In the genomic region with DNA sequence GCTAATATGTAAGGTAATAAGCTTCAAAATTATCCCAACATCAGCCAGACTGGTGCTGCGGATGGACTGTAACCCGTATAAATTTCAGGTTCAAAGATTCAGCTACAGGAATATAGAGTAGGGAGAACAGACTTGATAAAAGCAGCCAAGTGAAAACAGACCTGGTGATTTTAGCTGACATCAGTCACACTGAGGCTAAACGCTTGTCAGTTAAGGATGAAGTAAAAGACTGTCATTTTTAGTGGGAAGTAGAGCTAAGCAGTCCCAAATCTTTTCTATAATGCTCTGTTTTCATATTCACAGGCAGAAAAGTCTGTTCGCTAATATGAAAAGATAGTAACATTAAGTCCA, we compare ENCODE assay signal across 11 cellular contexts. TPM values are rescaled to one million over a fixed set of nuclear protein-coding genes. Genes with fewer than 3 reads are reported as not detected.
DNase-seq lines count a peak whose midpoint lies in the region; ATAC-seq and TF ChIP-seq lines count a peak whose summit lies in the region.
"Had no signal": no experiment of that assay in that cellular context is flagged by ENCODE, and none has a peak within 500 bp of the region (broad histone marks: within the 10 kb centered on the region; RNA-seq: fewer than 3 reads in every experiment).

No MANE protein-coding gene starts in this region.

- H3K27me3 ChIP-seq in BE2C (no peaks in the 10 kb centered on the region), adipocyte (replicated peaks; ENCODE audit: control insufficient read depth, insufficient read depth, low read length) (no peaks in the 10 kb centered on the region), right atrium auricular region (no peaks in the 10 kb centered on the region), prostate gland (replicated peaks; ENCODE audit: insufficient read depth) (no peaks in the 10 kb centered on the region)
- H3K27me3 ChIP-seq: BLaER1 had no signal

- H3K36me3 ChIP-seq in BE2C, result no peaks in the 10 kb centered on the region
- H3K36me3 ChIP-seq in adipocyte (ENCODE audit: control insufficient read depth, insufficient read depth, low read length, severe bottlenecking), result no peaks in the 10 kb centered on the region
- H3K36me3 ChIP-seq in right atrium auricular region, result no peaks in the 10 kb centered on the region
- no peaks in the 10 kb centered on the region for H3K36me3 ChIP-seq in prostate gland
- H3K36me3 ChIP-seq: BLaER1 had no signal

- no peaks in the 10 kb centered on the region for H3K9me3 ChIP-seq in BE2C
- no peaks in the 10 kb centered on the region for H3K9me3 ChIP-seq in adipocyte (ENCODE audit: control insufficient read depth, low read length)
- H3K9me3 ChIP-seq in right atrium auricular region, result no peaks in the 10 kb centered on the region
- no peaks in the 10 kb centered on the region for H3K9me3 ChIP-seq in prostate gland
- H3K9me3 ChIP-seq: BLaER1 had no signal

- no peak for TF ChIP-seq CTCF in BE2C (IDR thresholded peaks at IDR 0.05; ENCODE audit: low read depth, low read length)
- TF ChIP-seq CTCF in right atrium auricular region (IDR thresholded peaks at IDR 0.05), result no peak
- TF ChIP-seq CTCF in prostate gland (IDR thresholded peaks at IDR 0.05), result no peak

- intact Hi-C loops in prostate gland (cut with DNase I), result loop anchor here (5.0 kb wide), 1 partner anchor 36 kb away; the partner anchor contains the start of gene CMTM4

- WGBS in prostate gland, result 50% methylated on average over 4 of the region's 4 CpGs

- H3K27ac ChIP-seq in right atrium auricular region (peak overlapping the region; percentile 51 to 71), prostate gland (peak overlapping the region; percentile 57 to 60)
- H3K27ac ChIP-seq: BLaER1 had no signal

- peaks cover 8% of the 10 kb centered on the region for H3K4me1 ChIP-seq in BE2C
- peaks cover 36% of the 10 kb centered on the region for H3K4me1 ChIP-seq in adipocyte (ENCODE audit: control insufficient read depth, insufficient read depth, low read length)
- peaks cover 0 to 30% of the 10 kb centered on the region in 2 donors for H3K4me1 ChIP-seq in right atrium auricular region
- H3K4me1 ChIP-seq in prostate gland (replicated peaks), result no peaks in the 10 kb centered on the region

- peak overlapping the region; percentile 3; the same call in 1 of the 2 replicates for H3K4me3 ChIP-seq in BE2C (ENCODE audit: low read depth, low read length)
- H3K4me3 ChIP-seq in adipocyte (ENCODE audit: low read length), result peak overlapping the region; percentile 8
- no peak overlapping the region for H3K4me3 ChIP-seq in right atrium auricular region
- H3K4me3 ChIP-seq in prostate gland, result no peak overlapping the region
- H3K4me3 ChIP-seq: BLaER1 had no signal

- ATAC-seq in HG02623 (IDR thresholded peaks at IDR 0.05; ENCODE audit: unreplicated experiment) (no peak), HG02571 (IDR thresholded peaks at IDR 0.05; ENCODE audit: unreplicated experiment) (no peak), HG03439 (IDR thresholded peaks at IDR 0.05; ENCODE audit: unreplicated experiment) (no peak)

- DNase-seq in BE2C (peak; percentile 38), adipocyte (ENCODE audit: low read depth) (no peak), right atrium auricular region (ENCODE audit: low spot score) (no peak), prostate gland (ENCODE audit: low spot score) (no peak), AG08396 (ENCODE audit: low spot score) (no peak)
- DNase-seq: cortex of kidney, NCI-H748 treated with DMSO at 0.1 percent for 48 hours had no signal

- H3K9ac ChIP-seq in adipocyte (ENCODE audit: low read length), result peak overlapping the region; percentile 67
- H3K9ac ChIP-seq: BLaER1 had no signal

- no peak for TF ChIP-seq POLR2A in prostate gland (IDR thresholded peaks at IDR 0.05)

RNA-seq across cellular contexts. Expression of gene CMTM4, which starts 35.4 kb away (rescaled TPM):
- polyA plus RNA-seq in BE2C (2012; ENCODE audit: insufficient read depth, insufficient read length, low read depth), result 10.0 TPM
- 10 to 100 TPM in 1 of 2 donors, 1 to 10 TPM in 1; 7.5 to 15.2 TPM for total RNA-seq in right atrium auricular region
- total RNA-seq in prostate gland, result 10 to 100 TPM; 46.9 to 57.7 TPM

RNA-seq across cellular contexts. Expression of gene CMTM3, which starts 56.7 kb away (rescaled TPM):
- 57.2 TPM for polyA plus RNA-seq in BE2C (2012; ENCODE audit: insufficient read depth, insufficient read length, low read depth)
- total RNA-seq in right atrium auricular region (10 to 100 TPM; 15.6 to 26.2 TPM), prostate gland (100 to 1,000 TPM in 1 of 2 donors, 10 to 100 TPM in 1; 10.7 to 133 TPM)

Comparison
In these comparisons a context has a peak if more than half of its experiments do, and no peak if none do; other contexts are left out.
1. H3K4me3 ChIP-seq: peak in BE2C (single experiment) and adipocyte (single experiment); none in right atrium auricular region (0 of 2) and prostate gland (0 of 2).